27 cellular contexts compared by ENCODE assay signal in genomic region chr13:94662274-94662945, GRCh38. TPM values are rescaled to one million over a fixed set of nuclear protein-coding genes. Genes with fewer than 3 reads are reported as not detected.
DNase-seq lines count a peak whose midpoint lies in the region; ATAC-seq lines count a peak whose summit lies in the region.
"Had no signal": no experiment of that assay in that cellular context is flagged by ENCODE, and none has a peak within 500 bp of the region (broad histone marks: within the 10 kb centered on the region; RNA-seq: fewer than 3 reads in every experiment).

No MANE protein-coding gene starts in this region.

- POLR2A ChIA-PET in CD8-positive, alpha-beta memory T cell (lab: Charles Lee), result no interaction called here

- H3K9me3 ChIP-seq in CD8-positive, alpha-beta memory T cell (ENCODE audit: low read length), result no peaks in the 10 kb centered on the region
- H3K9me3 ChIP-seq: BLaER1, suprapubic skin had no signal

- no peak overlapping the region for H3K4me3 Mint-ChIP-seq in CD8-positive, alpha-beta memory T cell
- H3K4me3 Mint-ChIP-seq in activated naive CD8-positive, alpha-beta T cell, result peak overlapping the region; percentile 54
- H3K4me3 Mint-ChIP-seq: activated CD4-positive, alpha-beta memory T cell treated with anti-CD3 and anti-CD28 coated beads for 36 hours; WTC11 had no signal

- H3K27ac Mint-ChIP-seq in CD8-positive, alpha-beta memory T cell, result no peak overlapping the region
- H3K27ac Mint-ChIP-seq in activated naive CD8-positive, alpha-beta T cell, result no peak overlapping the region
- H3K27ac Mint-ChIP-seq: activated CD4-positive, alpha-beta memory T cell treated with anti-CD3 and anti-CD28 coated beads for 36 hours; WTC11 had no signal

- no peaks in the 10 kb centered on the region for H3K36me3 ChIP-seq in CD8-positive, alpha-beta memory T cell (ENCODE audit: insufficient read depth, low read length)
- H3K36me3 ChIP-seq: BLaER1, suprapubic skin had no signal

- H3K4me1 ChIP-seq in CD8-positive, alpha-beta memory T cell (ENCODE audit: insufficient read depth, low read length), result no peaks in the 10 kb centered on the region
- H3K4me1 ChIP-seq: BLaER1, suprapubic skin had no signal

- in situ Hi-C loops in KBM-7 (cut with MboI; ENCODE audit: low pct_unique_long_range_greater_than_20kb, low sequenced_read_pairs), result no loop called here

- CTCF ChIA-PET in CD8-positive, alpha-beta memory T cell (lab: Charles Lee), result no interaction called here

- no peak overlapping the region for H3K4me3 ChIP-seq in CD8-positive, alpha-beta memory T cell (ENCODE audit: low read length)
- H3K4me3 ChIP-seq: BLaER1, suprapubic skin had no signal

- no peaks in the 10 kb centered on the region for H3K27me3 ChIP-seq in CD8-positive, alpha-beta memory T cell (ENCODE audit: insufficient read depth, low read length, poor library complexity, severe bottlenecking)
- H3K27me3 ChIP-seq: BLaER1, suprapubic skin had no signal

- H3K27ac ChIP-seq in CD8-positive, alpha-beta memory T cell (ENCODE audit: low read depth, low read length), result peak overlapping the region; percentile 18
- H3K27ac ChIP-seq: BLaER1, KMS-11, suprapubic skin had no signal

- H3K9me3 Mint-ChIP-seq in CD8-positive, alpha-beta memory T cell, result peaks cover 0 to 4% (median 0%) of the 10 kb centered on the region in 5 donors
- no peaks in the 10 kb centered on the region for H3K9me3 Mint-ChIP-seq in activated naive CD8-positive, alpha-beta T cell (ENCODE audit: low read depth)
- H3K9me3 Mint-ChIP-seq: activated CD4-positive, alpha-beta memory T cell treated with anti-CD3 and anti-CD28 coated beads for 36 hours; WTC11 had no signal

- peaks cover 11 to 59% of the 10 kb centered on the region in 2 donors for H3K27me3 Mint-ChIP-seq in CD8-positive, alpha-beta memory T cell
- H3K27me3 Mint-ChIP-seq in activated naive CD8-positive, alpha-beta T cell, result peaks cover 17% of the 10 kb centered on the region

- H3K36me3 Mint-ChIP-seq in CD8-positive, alpha-beta memory T cell, result no peaks in the 10 kb centered on the region
- H3K36me3 Mint-ChIP-seq in activated naive CD8-positive, alpha-beta T cell, result no peaks in the 10 kb centered on the region
- H3K36me3 Mint-ChIP-seq: WTC11 had no signal

- peaks cover 0 to 3% (median 0%) of the 10 kb centered on the region in 3 donors for H3K4me1 Mint-ChIP-seq in CD8-positive, alpha-beta memory T cell
- peaks cover 28% of the 10 kb centered on the region for H3K4me1 Mint-ChIP-seq in activated naive CD8-positive, alpha-beta T cell (ENCODE audit: low read depth)

- ATAC-seq in GM21529 (IDR thresholded peaks at IDR 0.05; ENCODE audit: unreplicated experiment), result no peak
- no peak for ATAC-seq in HG03196 (IDR thresholded peaks at IDR 0.05; ENCODE audit: unreplicated experiment)
- no peak for ATAC-seq in HG02970 (IDR thresholded peaks at IDR 0.05; ENCODE audit: low FRiP score, unreplicated experiment)
- ATAC-seq: left colon, WTC11 had no signal

- no peak for DNase-seq in CD8-positive, alpha-beta memory T cell
- peak; percentile 33 for DNase-seq in KBM-7
- peak; percentile 19 for DNase-seq in inferior parietal cortex (ENCODE audit: extremely low spot score)
- DNase-seq in NK-92 treated with Interleukin-12 subunit alpha and Interleukin-12 subunit beta, amount 100 ng/mL, for 24 hours (lab: John Stamatoyannopoulos, UW), result no peak
- DNase-seq: activated CD4-positive, alpha-beta memory T cell treated with anti-CD3 and anti-CD28 coated beads for 36 hours; activated CD8-positive, alpha-beta memory T cell treated with anti-CD3 and anti-CD28 coated beads, Interleukin-2, amount 50 U/mL, for 48 hours; activated effector memory CD4-positive, alpha-beta T cell treated with Interleukin-2 at 50 U/mL for 16 hours; DMS79 treated with DMSO at 0.1 percent for 48 hours; glutamatergic neuron; HCEC 1CT; left colon; mesendoderm; NCI-H1417 treated with DMSO at 0.1 percent for 48 hours; small intestine; stimulated activated CD4-positive, alpha-beta T cell treated with anti-CD3 and anti-CD28 coated beads, Interleukin-2, amount 100 ng/mL, for 24 hours had no signal

RNA-seq across cellular contexts. Expression of gene SOX21, which starts 49.9 kb away (rescaled TPM):
- not detected for total RNA-seq in CD8-positive, alpha-beta memory T cell
- polyA plus RNA-seq in CD8-positive, alpha-beta memory T cell, result not detected
- total RNA-seq: activated CD4-positive, alpha-beta memory T cell treated with anti-CD3 and anti-CD28 coated beads for 36 hours; endothelial cell of umbilical vein; left colon; myocyte; omental fat pad; RPMI7951 had no signal
- polyA plus RNA-seq: endothelial cell of umbilical vein, small intestine had no signal

Comparison
In these comparisons a context has a peak if more than half of its experiments do, and no peak if none do; other contexts are left out.
1. DNase-seq: peak in KBM-7 (single experiment) and inferior parietal cortex (single experiment); none in CD8-positive, alpha-beta memory T cell (0 of 5) and NK-92 treated with Interleukin-12 subunit alpha and Interleukin-12 subunit beta, amount 100 ng/mL, for 24 hours (single experiment).